Comparison of ENCODE assay signal across 25 cellular contexts in genomic region chr10:20641605-20642004, GRCh38.
"Had no signal": no experiment of that assay in that cellular context is flagged by ENCODE, and none has a peak within 500 bp of the region (broad histone marks: within the 10 kb centered on the region; RNA-seq: fewer than 3 reads in every experiment).

No MANE protein-coding gene starts in this region.

- H3K4me1 ChIP-seq: left lung, lower lobe of right lung, pancreas, prostate gland, tibial nerve, uterus had no signal

- H3K27ac Mint-ChIP-seq: immature natural killer cell; naive thymus-derived CD8-positive, alpha-beta T cell; nephron; stimulated activated effector memory CD8-positive, alpha-beta T cell treated with anti-CD3 and anti-CD28 coated beads, Interleukin-12 subunit alpha, Interleukin-12 subunit beta, amount 100 ng/mL, for 72 hours; stimulated activated naive CD8-positive, alpha-beta T cell treated with anti-CD3 and anti-CD28 coated beads, Interleukin-15, Interleukin-2, amounts not matched to agents 100 ng/mL and 50 ng/mL, for 24 hours; type B pancreatic cell had no signal

- H3K36me3 Mint-ChIP-seq: naive thymus-derived CD8-positive, alpha-beta T cell; stimulated activated effector memory CD8-positive, alpha-beta T cell treated with anti-CD3 and anti-CD28 coated beads, Interleukin-12 subunit alpha, Interleukin-12 subunit beta, amount 100 ng/mL, for 72 hours had no signal

- ATAC-seq: left colon; left lung; lower lobe of right lung; naive thymus-derived CD8-positive, alpha-beta T cell; pancreas; sciatic nerve; stimulated activated effector memory CD8-positive, alpha-beta T cell treated with anti-CD3 and anti-CD28 coated beads, Interleukin-12 subunit alpha, Interleukin-12 subunit beta, amount 100 ng/mL, for 72 hours had no signal

- H3K27me3 Mint-ChIP-seq: stimulated activated naive CD8-positive, alpha-beta T cell treated with anti-CD3 and anti-CD28 coated beads, Interleukin-15, Interleukin-2, amounts not matched to agents 100 ng/mL and 50 ng/mL, for 24 hours; type B pancreatic cell had no signal

- DNase-seq: head of caudate nucleus; immature natural killer cell; kidney; left colon; left lung; lower lobe of right lung; mammary epithelial cell; mesenchymal stem cell; naive thymus-derived CD8-positive, alpha-beta T cell; nucleus accumbens; pancreas; posterior cingulate gyrus; stimulated activated CD4-positive, alpha-beta T cell treated with anti-CD3 and anti-CD28 coated beads, Interleukin-4, amount 100 ng/mL, for 24 hours; stimulated activated naive CD4-positive, alpha-beta T cell; uterus had no signal

- H3K9me3 ChIP-seq: lower lobe of right lung, pancreas, prostate gland, tibial nerve, uterus had no signal

- H3K4me3 Mint-ChIP-seq: immature natural killer cell; naive thymus-derived CD8-positive, alpha-beta T cell; nephron; neural crest cell; stimulated activated effector memory CD8-positive, alpha-beta T cell treated with anti-CD3 and anti-CD28 coated beads, Interleukin-12 subunit alpha, Interleukin-12 subunit beta, amount 100 ng/mL, for 72 hours; stimulated activated naive CD8-positive, alpha-beta T cell treated with anti-CD3 and anti-CD28 coated beads, Interleukin-15, Interleukin-2, amounts not matched to agents 100 ng/mL and 50 ng/mL, for 24 hours; type B pancreatic cell had no signal

- H3K4me1 Mint-ChIP-seq: naive thymus-derived CD8-positive, alpha-beta T cell; neural crest cell; stimulated activated effector memory CD8-positive, alpha-beta T cell treated with anti-CD3 and anti-CD28 coated beads, Interleukin-12 subunit alpha, Interleukin-12 subunit beta, amount 100 ng/mL, for 72 hours had no signal

- H3K4me3 ChIP-seq: hepatocyte, left lung, lower lobe of right lung, pancreas, prostate gland, skin epidermis, tibial nerve, uterus had no signal

- H3K27me3 ChIP-seq: hepatocyte, left lung, pancreas, tibial nerve, uterus had no signal

- H3K36me3 ChIP-seq: left lung, lower lobe of right lung, pancreas, prostate gland, tibial nerve, uterus had no signal

- H3K27ac ChIP-seq: hepatocyte, left lung, lower lobe of right lung, pancreas, prostate gland, skin epidermis, tibial nerve, uterus had no signal
